Comparison of ENCODE assay signal across 9 cellular contexts in genomic region chr1:160767417-160768294, GRCh38. TPM values are rescaled to one million over a fixed set of nuclear protein-coding genes. Genes with fewer than 3 reads are reported as not detected.
DNase-seq lines count a peak whose midpoint lies in the region; ATAC-seq and TF ChIP-seq lines count a peak whose summit lies in the region.
"Had no signal": no experiment of that assay in that cellular context is flagged by ENCODE, and none has a peak within 500 bp of the region (broad histone marks: within the 10 kb centered on the region; RNA-seq: fewer than 3 reads in every experiment).

No MANE protein-coding gene starts in this region.

- H3K27me3 ChIP-seq in spleen (replicated peaks in 1 of 7) (no peaks in the 10 kb centered on the region), GM23248 (replicated peaks; ENCODE audit: insufficient read depth) (no peaks in the 10 kb centered on the region; the same call in 1 of the 2 replicates), testis (no peaks in the 10 kb centered on the region)
- H3K27me3 ChIP-seq: neutrophil had no signal

- no peak overlapping the region for H3K4me2 ChIP-seq in GM23248 (ENCODE audit: unreplicated experiment)

- TF ChIP-seq CTCF in spleen (IDR thresholded peaks at IDR 0.05 in 8 of 11, conservative IDR thresholded peaks at IDR 0.05 in 3 of 11) = no peak
- TF ChIP-seq CTCF in testis (IDR thresholded peaks at IDR 0.05) = no peak

- H3K36me3 ChIP-seq in spleen (no peaks in the 10 kb centered on the region), GM23248 (ENCODE audit: low read depth) (no peaks in the 10 kb centered on the region), testis (ENCODE audit: low read depth, missing control alignments) (no peaks in the 10 kb centered on the region)
- H3K36me3 ChIP-seq: neutrophil had no signal

- H3K79me2 ChIP-seq in GM23248 (ENCODE audit: insufficient read depth) = no peaks in the 10 kb centered on the region

- in situ Hi-C loops in GM23248 (cut with MboI) = no loop called here

- 58 to 72% (median 59%) methylated on average over 7 to 8 of the region's 8 CpGs for WGBS in spleen, 5 donors
- 23 to 24% methylated on average over 8 of the region's 8 CpGs for WGBS in GM23248 (ENCODE audit: low coverage in 1 of 2, low lambda C conversion rate in 2 of 2, missing lambda C conversion rate in 2 of 2), 2 experiments
- 67 to 68% methylated on average over 8 of the region's 8 CpGs for WGBS in testis, 2 donors

- intact Hi-C loops in spleen (cut with DNase I; ENCODE audit: low total_unique reads) = loop anchor here (5.0 kb wide), 1 partner anchor 85 kb away; no protein-coding TSS in a partner anchor
- intact Hi-C loops in testis (cut with DNase I; ENCODE audit: low total_unique reads) = no loop called here

- no peaks in the 10 kb centered on the region for H3F3A ChIP-seq in GM23248 (ENCODE audit: insufficient read depth)

- H3K4me1 ChIP-seq in spleen (peaks cover 0 to 26% (median 16%) of the 10 kb centered on the region in 6 donors), GM23248 (ENCODE audit: insufficient read depth) (no peaks in the 10 kb centered on the region), testis (no peaks in the 10 kb centered on the region)

- H3K27ac ChIP-seq in spleen = peak overlapping the region; percentile 8 to 87 (median 76)
- no peak overlapping the region for H3K27ac ChIP-seq in GM23248
- H3K27ac ChIP-seq in testis = no peak overlapping the region
- H3K27ac ChIP-seq: neutrophil had no signal

- peak; percentile 41 for ATAC-seq in HG03354 (IDR thresholded peaks at IDR 0.05; ENCODE audit: poor library complexity, severe bottlenecking, unreplicated experiment)

- H3K9ac ChIP-seq in GM23248 = no peak overlapping the region

- H2AFZ ChIP-seq in GM23248 = no peak overlapping the region

- no peaks in the 10 kb centered on the region for H4K20me1 ChIP-seq in GM23248 (ENCODE audit: insufficient read depth)

- TF ChIP-seq POLR2A in spleen (IDR thresholded peaks at IDR 0.05) = no peak
- TF ChIP-seq POLR2A in testis (IDR thresholded peaks at IDR 0.05) = no peak

- H3K9me2 ChIP-seq in GM23248 (ENCODE audit: insufficient read depth) = no peaks in the 10 kb centered on the region

- DNase-seq in activated naive CD4-positive, alpha-beta T cell treated with Interleukin-2 at 50 U/mL for 16 hours = peak; percentile 38
- DNase-seq in activated naive CD4-positive, alpha-beta T cell (lab: John Stamatoyannopoulos, UW) = no peak
- DNase-seq in activated CD8-positive, alpha-beta memory T cell treated with anti-CD3 and anti-CD28 coated beads, Interleukin-2, amount 50 U/mL, for 48 hours = peak; percentile 73
- DNase-seq in spleen = no peak
- DNase-seq in GM23248 = no peak
- DNase-seq in AG20443 (ENCODE audit: low spot score) = no peak
- no peak for DNase-seq in testis

- H3K9me3 ChIP-seq in spleen (no peaks in the 10 kb centered on the region), GM23248 (ENCODE audit: low read depth) (no peaks in the 10 kb centered on the region), testis (no peaks in the 10 kb centered on the region)
- H3K9me3 ChIP-seq: neutrophil had no signal

- H3K4me3 ChIP-seq in spleen = peak overlapping the region in 2 of 8 donors; percentile 30 to 57
- H3K4me3 ChIP-seq in GM23248 = no peak overlapping the region
- H3K4me3 ChIP-seq in testis = no peak overlapping the region

RNA-seq across cellular contexts. Expression of gene LY9, which starts 28.3 kb away (rescaled TPM):
- total RNA-seq in spleen (100 to 1,000 TPM in 1 of 7 donors, 10 to 100 TPM in 6; 32.3 to 151 (median 37.2) TPM), testis (under 1 TPM in 1 of 2 donors, not detected in 1; 0.68 TPM)
- polyA plus RNA-seq in spleen (10 to 100 TPM; 30.7 to 40.1 (median 38.4) TPM), GM23248 (2016; fragmentation: Nextera tagmentation; extraction: Ambion mirVana) (not detected in 2 replicates), testis (ENCODE audit: insufficient read depth, low read depth, low replicate concordance) (0.71 TPM)
- total RNA-seq in GM23248 (2014; rRNA removed; shearing (Covaris generic)) = not detected in 2 replicates

RNA-seq across cellular contexts. Expression of gene SLAMF7, which starts 28.6 kb away (rescaled TPM):
- total RNA-seq in spleen (100 to 1,000 TPM in 1 of 7 donors, 10 to 100 TPM in 6; 28.9 to 134 (median 63.5) TPM), testis (under 1 TPM in 1 of 2 donors, not detected in 1; 0.68 TPM)
- polyA plus RNA-seq in spleen (10 to 100 TPM; 12.5 to 21.4 (median 13.3) TPM), GM23248 (2016; fragmentation: Nextera tagmentation; extraction: Ambion mirVana) (not detected in 2 replicates), testis (ENCODE audit: insufficient read depth, low read depth, low replicate concordance) (5.1 TPM)
- not detected in 2 replicates for total RNA-seq in GM23248 (2014; rRNA removed; shearing (Covaris generic))

RNA-seq across cellular contexts. Expression of gene CD48, which starts 56.0 kb away (rescaled TPM):
- total RNA-seq in spleen (100 to 1,000 TPM; 150 to 286 (median 215) TPM), testis (1 to 10 TPM in 1 of 2 donors, under 1 TPM in 1; 0.63 to 1.4 TPM)
- polyA plus RNA-seq in spleen (100 to 1,000 TPM; 371 to 510 (median 479) TPM), GM23248 (2016; fragmentation: Nextera tagmentation; extraction: Ambion mirVana) (0.28 TPM in 1 of 2 replicates, not detected in the other), testis (ENCODE audit: insufficient read depth, low read depth, low replicate concordance) (6.1 TPM)
- not detected in 2 replicates for total RNA-seq in GM23248 (2014; rRNA removed; shearing (Covaris generic))

Comparison
In these comparisons a context has a peak if more than half of its experiments do, and no peak if none do; other contexts are left out.
1. DNase-seq: peak in activated naive CD4-positive, alpha-beta T cell treated with Interleukin-2 at 50 U/mL for 16 hours (single experiment) and activated CD8-positive, alpha-beta memory T cell treated with anti-CD3 and anti-CD28 coated beads, Interleukin-2, amount 50 U/mL, for 48 hours (single experiment); none in activated naive CD4-positive, alpha-beta T cell (0 of 4), spleen (single experiment), GM23248 (single experiment), AG20443 (single experiment) and testis (single experiment).
2. H3K27ac ChIP-seq: peak in spleen (8 of 8); none in GM23248 (single experiment) and testis (0 of 2).
3. RNA of gene LY9, which starts 28.3 kb away (total RNA-seq): 32.3 to 151 TPM in spleen; 0.68 TPM in testis and not detected in GM23248; every median in the first group is over 10 times any median in the second.
4. RNA of gene SLAMF7, which starts 28.6 kb away (total RNA-seq): 28.9 to 134 TPM in spleen; 0.68 TPM in testis and not detected in GM23248; every median in the first group is over 10 times any median in the second.
5. RNA of gene CD48, which starts 56.0 kb away (total RNA-seq): 150 to 286 TPM in spleen; 0.63 to 1.4 TPM in testis and not detected in GM23248; every median in the first group is over 10 times any median in the second.